Comparison of ENCODE assay signal across 1 cellular context in the genomic region with DNA sequence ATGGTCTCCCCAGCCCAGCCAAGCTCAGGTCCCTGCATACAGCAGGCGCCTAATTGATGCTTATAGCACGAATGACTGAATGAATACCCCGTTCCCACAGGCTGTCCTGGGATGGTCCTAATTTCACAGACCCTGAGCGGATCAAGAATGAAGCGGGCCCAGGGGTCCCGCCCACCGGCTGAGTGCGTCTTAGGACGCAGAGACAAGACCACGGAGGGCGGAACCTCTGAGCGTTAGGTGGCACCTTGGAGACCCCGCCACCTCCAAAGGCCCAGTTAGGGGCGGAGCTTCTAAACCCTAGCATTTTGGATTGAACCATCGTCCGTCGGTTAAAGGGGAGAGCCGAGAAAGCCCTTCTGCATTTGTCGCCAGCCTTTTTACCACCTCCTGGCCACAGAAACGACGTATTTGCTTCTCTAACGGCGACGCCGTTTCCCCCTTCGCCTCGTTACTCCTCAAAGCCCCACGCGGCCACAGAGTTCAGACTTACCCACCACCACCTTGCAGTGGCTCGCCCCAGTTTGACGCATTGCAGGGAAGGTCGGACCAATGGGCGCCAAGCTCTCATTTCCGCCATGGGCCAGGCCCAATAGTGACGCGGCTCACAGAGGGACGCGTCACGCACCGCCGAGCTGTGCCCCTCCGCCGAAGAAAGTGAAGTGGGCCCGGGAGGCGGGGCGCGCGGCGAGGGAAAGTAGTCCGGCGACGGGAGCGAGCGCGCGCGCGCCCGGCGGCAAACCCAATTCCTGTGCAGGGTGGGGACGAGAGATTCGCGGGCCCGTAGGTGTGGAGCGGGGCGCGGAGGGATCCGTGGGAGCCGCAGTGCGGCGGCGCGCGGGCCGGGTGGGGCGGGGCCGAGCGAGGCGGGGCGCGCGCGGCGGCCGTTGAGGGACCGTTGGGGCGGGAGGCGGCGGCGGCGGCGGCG.
TF ChIP-seq lines count a peak whose summit lies in the region.

No MANE protein-coding gene starts in this region.

TF ChIP-seq in K562, 482 proteins besides CTCF, POLR2A, EP300 and RAD21 (continued from another document and continues in another):
- TF ChIP-seq MGA (IDR thresholded peaks at IDR 0.05), result no peak
- TF ChIP-seq, protein P1, sequence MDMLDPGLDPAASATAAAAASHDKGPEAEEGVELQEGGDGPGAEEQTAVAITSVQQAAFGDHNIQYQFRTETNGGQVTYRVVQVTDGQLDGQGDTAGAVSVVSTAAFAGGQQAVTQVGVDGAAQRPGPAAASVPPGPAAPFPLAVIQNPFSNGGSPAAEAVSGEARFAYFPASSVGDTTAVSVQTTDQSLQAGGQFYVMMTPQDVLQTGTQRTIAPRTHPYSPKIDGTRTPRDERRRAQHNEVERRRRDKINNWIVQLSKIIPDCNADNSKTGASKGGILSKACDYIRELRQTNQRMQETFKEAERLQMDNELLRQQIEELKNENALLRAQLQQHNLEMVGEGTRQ (CRISPR knock-in tag; IDR thresholded peaks at IDR 0.05), result no peak
- TF ChIP-seq ZC3H4 (CRISPR knock-in tag; IDR thresholded peaks at IDR 0.05; ENCODE audit: borderline replicate concordance), result no peak
- 0 out of 2 replicates have a peak, but pooled peaks have one; percentile 31 for TF ChIP-seq POLR2H (tag; IDR thresholded peaks at IDR 0.05; ENCODE audit: low read depth)
- TF ChIP-seq ZBTB17 (CRISPR knock-in tag; IDR thresholded peaks at IDR 0.05), result peak; percentile 13; the same call in 1 of the 2 replicates
- TF ChIP-seq E2F3 (CRISPR knock-in tag; IDR thresholded peaks at IDR 0.05), result peak; percentile 77
- no peak for TF ChIP-seq ZNF165 (CRISPR knock-in tag; IDR thresholded peaks at IDR 0.05; ENCODE audit: borderline replicate concordance)
- no peak for TF ChIP-seq HDGF (IDR thresholded peaks at IDR 0.05)
- no peak for TF ChIP-seq NR2C1 (IDR thresholded peaks at IDR 0.05)
- TF ChIP-seq NR2C1 (tag; IDR thresholded peaks at IDR 0.05), result 0 out of 2 replicates have a peak, but pooled peaks have one; percentile 40
- TF ChIP-seq ZNF134 (CRISPR knock-in tag; conservative IDR thresholded peaks at IDR 0.05), result peak; percentile 39; the same call in 1 of the 2 replicates
- TF ChIP-seq E2F5 (CRISPR knock-in tag; IDR thresholded peaks at IDR 0.05), result no peak
- peak in 1 of 2 experiments; percentile 53; a peak in 1 of 4 replicates for TF ChIP-seq SRF (CRISPR knock-in tag; IDR thresholded peaks at IDR 0.05)
- no peak for TF ChIP-seq DLX4 (CRISPR knock-in tag; IDR thresholded peaks at IDR 0.05)
- peak; percentile 82 for TF ChIP-seq ZNF41 (CRISPR knock-in tag; conservative IDR thresholded peaks at IDR 0.05)
- peak; percentile 99 for TF ChIP-seq RBM25 (IDR thresholded peaks at IDR 0.05; ENCODE audit: low read depth, low read length, severe bottlenecking)
- TF ChIP-seq NEUROD1 (IDR thresholded peaks at IDR 0.05; ENCODE audit: borderline replicate concordance, low read depth, low read length, partially characterized antibody), result peak; percentile 92
- peak; percentile 89; the same call in 1 of the 2 replicates for TF ChIP-seq BRD4 (IDR thresholded peaks at IDR 0.05)
- peak; percentile 100 for TF ChIP-seq PRDM10 (IDR thresholded peaks at IDR 0.05; ENCODE audit: partially characterized antibody)
- TF ChIP-seq, protein P2, sequence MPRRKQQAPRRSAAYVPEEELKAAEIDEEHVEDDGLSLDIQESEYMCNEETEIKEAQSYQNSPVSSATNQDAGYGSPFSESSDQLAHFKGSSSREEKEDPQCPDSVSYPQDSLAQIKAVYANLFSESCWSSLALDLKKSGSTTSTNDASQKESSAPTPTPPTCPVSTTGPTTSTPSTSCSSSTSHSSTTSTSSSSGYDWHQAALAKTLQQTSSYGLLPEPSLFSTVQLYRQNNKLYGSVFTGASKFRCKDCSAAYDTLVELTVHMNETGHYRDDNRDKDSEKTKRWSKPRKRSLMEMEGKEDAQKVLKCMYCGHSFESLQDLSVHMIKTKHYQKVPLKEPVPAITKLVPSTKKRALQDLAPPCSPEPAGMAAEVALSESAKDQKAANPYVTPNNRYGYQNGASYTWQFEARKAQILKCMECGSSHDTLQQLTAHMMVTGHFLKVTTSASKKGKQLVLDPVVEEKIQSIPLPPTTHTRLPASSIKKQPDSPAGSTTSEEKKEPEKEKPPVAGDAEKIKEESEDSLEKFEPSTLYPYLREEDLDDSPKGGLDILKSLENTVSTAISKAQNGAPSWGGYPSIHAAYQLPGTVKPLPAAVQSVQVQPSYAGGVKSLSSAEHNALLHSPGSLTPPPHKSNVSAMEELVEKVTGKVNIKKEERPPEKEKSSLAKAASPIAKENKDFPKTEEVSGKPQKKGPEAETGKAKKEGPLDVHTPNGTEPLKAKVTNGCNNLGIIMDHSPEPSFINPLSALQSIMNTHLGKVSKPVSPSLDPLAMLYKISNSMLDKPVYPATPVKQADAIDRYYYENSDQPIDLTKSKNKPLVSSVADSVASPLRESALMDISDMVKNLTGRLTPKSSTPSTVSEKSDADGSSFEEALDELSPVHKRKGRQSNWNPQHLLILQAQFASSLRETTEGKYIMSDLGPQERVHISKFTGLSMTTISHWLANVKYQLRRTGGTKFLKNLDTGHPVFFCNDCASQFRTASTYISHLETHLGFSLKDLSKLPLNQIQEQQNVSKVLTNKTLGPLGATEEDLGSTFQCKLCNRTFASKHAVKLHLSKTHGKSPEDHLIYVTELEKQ (CRISPR knock-in tag; IDR thresholded peaks at IDR 0.05), result no peak
- no peak for TF ChIP-seq ZNF408 (CRISPR knock-in tag; IDR thresholded peaks at IDR 0.05; ENCODE audit: low read depth)
- no peak for TF ChIP-seq SAFB2 (IDR thresholded peaks at IDR 0.05; ENCODE audit: borderline replicate concordance, low read depth, low read length, severe bottlenecking)
